9 cellular contexts compared by ENCODE assay signal in genomic region chr2:134668821-134669220, GRCh38. TPM values are rescaled to one million over a fixed set of nuclear protein-coding genes. Genes with fewer than 3 reads are reported as not detected.
DNase-seq lines count a peak whose midpoint lies in the region; ATAC-seq and TF ChIP-seq lines count a peak whose summit lies in the region.
"Had no signal": no experiment of that assay in that cellular context is flagged by ENCODE, and none has a peak within 500 bp of the region (broad histone marks: within the 10 kb centered on the region; RNA-seq: fewer than 3 reads in every experiment).

No MANE protein-coding gene starts in this region.

- TF ChIP-seq POLR2A in stomach (IDR thresholded peaks at IDR 0.05), result no peak

- H3K9ac ChIP-seq in neural progenitor cell, result no peak overlapping the region

- DNase-seq in activated CD8-positive, alpha-beta memory T cell treated with anti-CD3 and anti-CD28 coated beads, Interleukin-2, amount 50 U/mL, for 24 hours (ENCODE audit: extremely low read depth), result peak; percentile 46
- DNase-seq in left lung (peak; percentile 69 to 78), stomach (peak; percentile 40), sciatic nerve (ENCODE audit: low spot score) (no peak), RKO (ENCODE audit: low spot score) (no peak), right atrium auricular region (ENCODE audit: low spot score) (no peak), neural progenitor cell (ENCODE audit: low spot score) (no peak)

- H2AFZ ChIP-seq in neural progenitor cell (replicated peaks), result no peak overlapping the region

- H3K27me3 Mint-ChIP-seq in neural progenitor cell (ENCODE audit: insufficient read depth, low read depth), result peaks cover 2% of the 10 kb centered on the region

- WGBS in stomach, 5 donors, result 69 to 90% (median 82%) methylated on average over 4 to 7 of the region's 7 CpGs

- no peak overlapping the region for H3K4me3 Mint-ChIP-seq in neural progenitor cell

- no peak for TF ChIP-seq EP300 in stomach (IDR thresholded peaks at IDR 0.05)

- H4K20me1 ChIP-seq in neural progenitor cell (ENCODE audit: low read depth), result no peaks in the 10 kb centered on the region

- intact Hi-C loops in left lung (cut with DNase I), result no loop called here
- intact Hi-C loops in stomach (cut with DNase I; ENCODE audit: low total_unique reads), result no loop called here
- intact Hi-C loops in sciatic nerve (cut with DNase I), result no loop called here

- H3K79me2 ChIP-seq in neural progenitor cell (ENCODE audit: low read depth), result no peaks in the 10 kb centered on the region

- H3K27me3 ChIP-seq in left lung (no peaks in the 10 kb centered on the region), stomach (no peaks in the 10 kb centered on the region), right atrium auricular region (no peaks in the 10 kb centered on the region), neural progenitor cell (no peaks in the 10 kb centered on the region)

- no peak overlapping the region for H3K4me2 ChIP-seq in neural progenitor cell

- H3F3A ChIP-seq in neural progenitor cell (ENCODE audit: low read depth), result no peaks in the 10 kb centered on the region

- H3K9me3 ChIP-seq in left lung, result no peaks in the 10 kb centered on the region
- no peaks in the 10 kb centered on the region for H3K9me3 ChIP-seq in stomach
- no peaks in the 10 kb centered on the region for H3K9me3 ChIP-seq in right atrium auricular region
- no peaks in the 10 kb centered on the region for H3K9me3 ChIP-seq in neural progenitor cell (ENCODE audit: low read depth)

- H3K36me3 Mint-ChIP-seq in neural progenitor cell, result no peaks in the 10 kb centered on the region

- no peak overlapping the region for H3K27ac Mint-ChIP-seq in neural progenitor cell

- H3K4me3 ChIP-seq in left lung (no peak overlapping the region), stomach (no peak overlapping the region), right atrium auricular region (no peak overlapping the region), neural progenitor cell (no peak overlapping the region)

- H3K36me3 ChIP-seq in left lung (no peaks in the 10 kb centered on the region), stomach (no peaks in the 10 kb centered on the region), right atrium auricular region (no peaks in the 10 kb centered on the region), neural progenitor cell (no peaks in the 10 kb centered on the region)

- no peak for TF ChIP-seq CTCF in left lung (IDR thresholded peaks at IDR 0.05)
- no peak for TF ChIP-seq CTCF in stomach (IDR thresholded peaks at IDR 0.05)
- TF ChIP-seq CTCF in right atrium auricular region (IDR thresholded peaks at IDR 0.05), result no peak
- no peak for TF ChIP-seq CTCF in neural progenitor cell (IDR thresholded peaks at IDR 0.05)

- H3K4me1 ChIP-seq in left lung (peaks cover 0 to 10% of the 10 kb centered on the region in 2 donors), stomach (peaks cover 10 to 28% (median 15%) of the 10 kb centered on the region in 4 donors), right atrium auricular region (no peaks in the 10 kb centered on the region), neural progenitor cell (peaks cover 9% of the 10 kb centered on the region)

- peaks cover under 1% of the 10 kb centered on the region for H3K9me3 Mint-ChIP-seq in neural progenitor cell

- H3K27ac ChIP-seq in left lung (peak overlapping the region; percentile 62 to 74), stomach (no peak overlapping the region), right atrium auricular region (no peak overlapping the region), neural progenitor cell (no peak overlapping the region)

- H3K4me1 Mint-ChIP-seq in neural progenitor cell, result peaks cover 8% of the 10 kb centered on the region

- ATAC-seq in HG03521 (IDR thresholded peaks at IDR 0.05; ENCODE audit: unreplicated experiment) (peak; percentile 68), left lung (peak; percentile 28), sciatic nerve (no peak)
- ATAC-seq: SK-N-SH treated with all-trans-retinoic acid at 6 μM for 48 hours had no signal

RNA-seq across cellular contexts. Expression of gene TMEM163, which starts 50.0 kb away (rescaled TPM):
- total RNA-seq in left lung (10 to 100 TPM; 23.2 to 48.4 TPM), stomach (10 to 100 TPM in 3 of 5 donors, under 1 TPM in 1, not detected in 1; 0.58 to 16.7 (median 13.6) TPM), sciatic nerve (0.45 TPM), right atrium auricular region (1 to 10 TPM; 3.1 to 8.9 TPM), neural progenitor cell (ENCODE audit: low replicate concordance) (0.95 and 1.2 TPM in 2 replicates)
- 1 to 10 TPM; 2.0 to 3.2 (median 2.6) TPM for polyA plus RNA-seq in stomach

Comparison
In these comparisons a context has a peak if more than half of its experiments do, and no peak if none do; other contexts are left out.
1. DNase-seq: peak in activated CD8-positive, alpha-beta memory T cell treated with anti-CD3 and anti-CD28 coated beads, Interleukin-2, amount 50 U/mL, for 24 hours (single experiment), left lung (2 of 2) and stomach (single experiment); none in sciatic nerve (single experiment), RKO (single experiment), right atrium auricular region (single experiment) and neural progenitor cell (single experiment).
2. H3K27ac ChIP-seq: peak in left lung (2 of 2); none in stomach (0 of 5), right atrium auricular region (0 of 2) and neural progenitor cell (single experiment).